ENCODE assay signal across 8 cellular contexts in genomic region chr16:4350787-4351659, GRCh38. TPM values are rescaled to one million over a fixed set of nuclear protein-coding genes. Genes with fewer than 3 reads are reported as not detected.
DNase-seq lines count a peak whose midpoint lies in the region; TF ChIP-seq lines count a peak whose summit lies in the region.

Gene PAM16 (minus strand): TSS chr16:4351321. CDS start chr16:4351234, 87 bp downstream.

- peak within 1 kb of the TSS; percentile 63 for H3K27ac ChIP-seq in effector memory CD4-positive, alpha-beta T cell (ENCODE audit: insufficient read depth, low read length, poor library complexity, severe bottlenecking)

- H3K9me3 ChIP-seq in effector memory CD4-positive, alpha-beta T cell (ENCODE audit: control insufficient read depth, low read length) = no peaks in the 10 kb centered on the region

- H3K27me3 ChIP-seq in effector memory CD4-positive, alpha-beta T cell (replicated peaks; ENCODE audit: control insufficient read depth, insufficient read depth, low read length, poor library complexity, severe bottlenecking) = no peaks in the 10 kb centered on the region

- H3K36me3 ChIP-seq in effector memory CD4-positive, alpha-beta T cell (ENCODE audit: control insufficient read depth, insufficient read depth, low read length) = peaks cover 21% of the 10 kb centered on the region

- DNase-seq in CMK (ENCODE audit: low read depth) (peak; percentile 95), GM20000 (ENCODE audit: low spot score) (peak; percentile 99), HT-29 (ENCODE audit: low spot score) (peak; percentile 97), NK-92 (lab: John Stamatoyannopoulos, UW; ENCODE audit: unreplicated experiment) (peak; percentile 89), medulla oblongata (ENCODE audit: extremely low spot score) (peak; percentile 94)
- DNase-seq in activated CD8-positive, alpha-beta memory T cell treated with anti-CD3 and anti-CD28 coated beads for 1 hour (ENCODE audit: extremely low read depth in 1 of 2, low read depth in 1 of 2) = peak; percentile 91 to 97
- peak; percentile 94 to 97 (median 96) for DNase-seq in effector memory CD4-positive, alpha-beta T cell
- DNase-seq in stimulated activated CD8-positive, alpha-beta memory T cell treated with anti-CD3 and anti-CD28 coated beads, Interleukin-12 subunit alpha, Interleukin-12 subunit beta, amount 100 ng/mL, for 1 hour (ENCODE audit: low read depth) = peak; percentile 97

- H3K4me1 ChIP-seq in effector memory CD4-positive, alpha-beta T cell (ENCODE audit: control insufficient read depth, insufficient read depth, low read length, poor library complexity, severe bottlenecking) = peaks cover 12% of the 10 kb centered on the region

- TF ChIP-seq CTCF in GM20000 (IDR thresholded peaks at IDR 0.05; ENCODE audit: extremely low read depth, missing control alignments) = no peak

- peak within 1 kb of the TSS; percentile 81 for H3K4me3 ChIP-seq in effector memory CD4-positive, alpha-beta T cell (ENCODE audit: insufficient read depth, low read depth, low read length, poor library complexity, severe bottlenecking)

RNA-seq across cellular contexts. Expression of gene PAM16, which starts in this region (rescaled TPM):
- 159 and 165 TPM in 2 replicates for total RNA-seq in HT-29 (2014; rRNA removed; shearing (Covaris generic))

Comparison
In these comparisons a context has a peak if more than half of its experiments do, and no peak if none do; other contexts are left out.
1. Peak in every context shown above with its lines: DNase-seq, H3K4me3 ChIP-seq and H3K27ac ChIP-seq.